1 cellular context compared by ENCODE assay signal in the genomic region with DNA sequence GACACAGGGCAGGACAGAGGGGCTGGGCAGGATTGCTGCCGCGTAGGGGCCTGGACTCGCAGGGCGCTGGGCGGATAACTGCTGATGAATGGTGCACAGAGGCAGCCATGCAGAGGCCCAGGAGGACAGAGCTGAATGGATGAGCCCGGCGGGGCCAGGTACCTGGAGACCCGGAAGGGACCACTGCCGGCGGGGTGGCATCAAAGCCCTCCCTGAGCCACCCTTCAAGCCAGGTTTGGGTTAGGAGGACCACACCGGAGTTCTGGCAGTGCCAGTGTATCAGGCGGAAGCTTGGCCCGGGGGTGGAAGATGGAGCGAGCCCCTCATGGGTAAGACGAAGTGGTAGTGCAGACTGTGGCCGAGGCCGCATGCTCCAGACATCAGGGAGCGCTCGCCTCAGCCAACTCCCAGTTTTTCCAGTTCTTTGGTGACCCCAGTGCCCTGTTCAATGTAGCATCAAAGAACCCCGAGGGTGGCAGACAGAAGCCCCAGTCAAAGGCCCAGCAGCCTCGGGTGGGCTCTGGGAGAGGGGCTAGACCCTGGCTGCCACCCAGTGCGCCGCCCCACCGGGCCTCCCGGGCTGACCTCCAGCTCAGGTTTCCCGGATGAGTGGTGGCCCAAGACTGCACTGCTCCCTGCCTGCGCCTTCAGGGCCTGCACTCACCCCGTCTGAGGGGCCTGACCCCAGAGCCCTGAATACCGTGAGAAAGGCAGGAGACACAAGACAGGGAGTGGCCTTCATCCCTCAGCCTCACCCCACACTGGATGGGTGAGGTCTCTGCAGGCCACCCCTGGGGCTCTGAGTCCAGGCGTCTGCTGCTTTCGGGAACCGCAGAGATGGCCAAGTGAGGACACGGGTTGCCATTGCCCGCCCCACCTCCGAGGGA.
TF ChIP-seq lines count a peak whose summit lies in the region.

No MANE protein-coding gene starts in this region.

TF ChIP-seq in HepG2, 621 proteins besides CTCF, POLR2A, EP300 and RAD21 (continued from another document):
- no peak for TF ChIP-seq BCL6 (CRISPR knock-in tag; IDR thresholded peaks at IDR 0.05)
